In genomic region chr1:229098903-229099578, GRCh38 we compare ENCODE assay signal across 20 cellular contexts.
"Had no signal": no experiment of that assay in that cellular context is flagged by ENCODE, and none has a peak within 500 bp of the region (broad histone marks: within the 10 kb centered on the region; RNA-seq: fewer than 3 reads in every experiment).

No MANE protein-coding gene starts in this region.

- H3K9me3 ChIP-seq: colonic mucosa, esophagus muscularis mucosa, upper lobe of left lung had no signal

- H3K79me2 ChIP-seq: parathyroid adenoma had no signal

- H3K36me3 ChIP-seq: colonic mucosa, esophagus muscularis mucosa, upper lobe of left lung had no signal

- H3K27me3 ChIP-seq: colonic mucosa, esophagus muscularis mucosa, upper lobe of left lung had no signal

- H3K27ac ChIP-seq: colonic mucosa, esophagus muscularis mucosa, parathyroid adenoma, skin epidermis, upper lobe of left lung had no signal

- H3K4me3 ChIP-seq: colonic mucosa, esophagus muscularis mucosa, skin epidermis, upper lobe of left lung had no signal

- DNase-seq: activated B cell treated with CpG ODN at 0.5 μM for 24 hours; activated CD4-positive, alpha-beta T cell treated with anti-CD3 and anti-CD28 coated beads for 48 hours; activated CD8-positive, alpha-beta memory T cell treated with anti-CD3 and anti-CD28 coated beads, Interleukin-2, amount 50 U/mL, for 4 hours; activated CD8-positive, alpha-beta T cell treated with anti-CD3 and anti-CD28 coated beads for 36 hours; activated gamma-delta T cell; activated T-cell treated with anti-CD3 and anti-CD28 coated beads, Interleukin-2, amount 50 U/mL, for 48 hours; amniotic stem cell; central memory CD4-positive, alpha-beta T cell; colonic mucosa; hippocampal formation; kidney; stimulated activated CD4-positive, alpha-beta T cell treated with anti-CD3 and anti-CD28 coated beads, Interleukin-4, amount 100 ng/mL, for 4 hours; stimulated activated CD8-positive, alpha-beta memory T cell treated with anti-CD3 and anti-CD28 coated beads, Interleukin-4, amount 100 ng/mL, for 48 hours; stimulated activated naive CD8-positive, alpha-beta T cell treated with anti-CD3 and anti-CD28 coated beads, Interleukin-15, Interleukin-2, amounts not matched to agents 100 U/mL and 50 U/mL, for 24 hours; T-helper 2 cell; upper lobe of left lung had no signal

- H3K9ac ChIP-seq: parathyroid adenoma had no signal

- H2AFZ ChIP-seq: parathyroid adenoma had no signal

- ATAC-seq: activated CD8-positive, alpha-beta T cell treated with anti-CD3 and anti-CD28 coated beads for 36 hours; activated naive CD4-positive, alpha-beta T cell treated with anti-CD3 and anti-CD28 coated beads, Interleukin-2, amount 50 U/mL, for 72 hours; stimulated activated naive CD8-positive, alpha-beta T cell treated with anti-CD3 and anti-CD28 coated beads, Interleukin-15, Interleukin-2, amounts not matched to agents 100 U/mL and 50 U/mL, for 24 hours had no signal
